In genomic region chr12:33111850-33112249, GRCh38 we compare ENCODE assay signal across 16 cellular contexts.
DNase-seq lines count a peak whose midpoint lies in the region; ATAC-seq, FAIRE-seq and TF ChIP-seq lines count a peak whose summit lies in the region.
"Had no signal": no experiment of that assay in that cellular context is flagged by ENCODE, and none has a peak within 500 bp of the region (broad histone marks: within the 10 kb centered on the region; RNA-seq: fewer than 3 reads in every experiment).

No MANE protein-coding gene starts in this region.

- H3K27me3 ChIP-seq in H7 (ENCODE audit: control insufficient read depth, insufficient read depth, low read length): no peaks in the 10 kb centered on the region
- no peaks in the 10 kb centered on the region for H3K27me3 ChIP-seq in H1 (replicated peaks in 1 of 4; ENCODE audit: control insufficient read depth in 3 of 4, extremely low read depth in 1 of 4, insufficient read depth in 3 of 4, low read length in 3 of 4)
- no peaks in the 10 kb centered on the region for H3K27me3 ChIP-seq in psoas muscle (ENCODE audit: insufficient read depth in 3 of 3, low read length in 2 of 3)
- H3K27me3 ChIP-seq: BLaER1 treated with 17β-estradiol and CSF1 and Interleukin-3, amounts not matched to agents 10 nM and 100 nM had no signal

- peaks cover 0 to 7% (median 4%) of the 10 kb centered on the region in 4 experiments; a peak in 5 of 7 replicates for H3K4me1 ChIP-seq in H1 (replicated peaks in 1 of 4; ENCODE audit: control insufficient read depth in 3 of 4, insufficient read depth in 4 of 4, low read length in 3 of 4)
- no peaks in the 10 kb centered on the region for H3K4me1 ChIP-seq in psoas muscle

- no peaks in the 10 kb centered on the region for H3K79me2 ChIP-seq in H1 (ENCODE audit: control insufficient read depth in 1 of 2, insufficient read depth in 2 of 2, low read length in 2 of 2)

- TF ChIP-seq POLR2A in H1 (IDR thresholded peaks at IDR 0.05; ENCODE audit: control extremely low read depth in 1 of 2, low read depth in 2 of 2, low read length in 2 of 2): no peak

- peak; percentile 93 for FAIRE-seq in H1 (lab: Jason Lieb, UNC)
- FAIRE-seq: G401.6, GM12891, GM19239 had no signal

- no peaks in the 10 kb centered on the region for H3K23me2 ChIP-seq in H1 (ENCODE audit: low read depth, low read length)

- H3K23ac ChIP-seq in H1 (ENCODE audit: insufficient read length): no peak overlapping the region

- H3K9ac ChIP-seq in H1 (replicated peaks in 1 of 4; ENCODE audit: extremely low read depth in 1 of 4, low read depth in 3 of 4, low read length in 3 of 4): no peak overlapping the region
- H3K9ac ChIP-seq: BLaER1 treated with 17β-estradiol and CSF1 and Interleukin-3, amounts not matched to agents 10 nM and 100 nM had no signal

- H2BK120ac ChIP-seq in H1 (replicated peaks; ENCODE audit: low read depth, low read length): no peak overlapping the region

- no peak overlapping the region for H2BK12ac ChIP-seq in H1 (ENCODE audit: low read depth, low read length)

- no peak for TF ChIP-seq RAD21 in H1 (IDR thresholded peaks at IDR 0.05 in 1 of 2, conservative IDR thresholded peaks at IDR 0.05 in 1 of 2; ENCODE audit: low read depth in 2 of 2, low read length in 2 of 2)

- TF ChIP-seq CTCF in H1 (IDR thresholded peaks at IDR 0.05; ENCODE audit: control extremely low read depth in 1 of 3, insufficient read depth in 1 of 3, low read depth in 1 of 3, low read length in 3 of 3): no peak
- TF ChIP-seq CTCF in psoas muscle (IDR thresholded peaks at IDR 0.05): no peak

- no peak overlapping the region for H3K4ac ChIP-seq in H1 (replicated peaks; ENCODE audit: insufficient read length, low read depth, low read length)

- no peak overlapping the region for H3K18ac ChIP-seq in H1 (ENCODE audit: extremely low read depth, low read length)

- no peak overlapping the region for H2BK20ac ChIP-seq in H1 (ENCODE audit: low read length)

- peak overlapping the region; percentile 17 to 37; a peak in 3 of 4 replicates for H3K4me2 ChIP-seq in H1 (ENCODE audit: insufficient read depth in 1 of 2, low read depth in 2 of 2, low read length in 2 of 2)
- H3K4me2 ChIP-seq: BLaER1 treated with 17β-estradiol and CSF1 and Interleukin-3, amounts not matched to agents 10 nM and 100 nM had no signal

- no peak overlapping the region for H3K27ac ChIP-seq in H1 (ENCODE audit: low read depth, low read length)
- H3K27ac ChIP-seq in psoas muscle: no peak overlapping the region
- H3K27ac ChIP-seq: BLaER1 treated with 17β-estradiol and CSF1 and Interleukin-3, amounts not matched to agents 10 nM and 100 nM had no signal

- no peak overlapping the region for H4K91ac ChIP-seq in H1 (replicated peaks; ENCODE audit: insufficient read length, low read length)

- TF ChIP-seq EP300 in H1 (IDR thresholded peaks at IDR 0.05; ENCODE audit: borderline replicate concordance in 1 of 2, low read depth in 2 of 2, low read length in 2 of 2): no peak

- no peak overlapping the region for H2BK15ac ChIP-seq in H1 (ENCODE audit: low read length)

- intact Hi-C loops in psoas muscle (cut with DNase I): no loop called here

- H3K36me3 ChIP-seq in H7 (replicated peaks; ENCODE audit: control insufficient read depth, insufficient read depth, low read length) (no peaks in the 10 kb centered on the region), H1 (ENCODE audit: control insufficient read depth in 2 of 4, insufficient read depth in 4 of 4, low read length in 3 of 4) (no peaks in the 10 kb centered on the region; a peak in 1 of 8 replicates), psoas muscle (ENCODE audit: insufficient read depth in 1 of 2, low read depth in 1 of 2) (no peaks in the 10 kb centered on the region)
- H3K36me3 ChIP-seq: BLaER1 treated with 17β-estradiol and CSF1 and Interleukin-3, amounts not matched to agents 10 nM and 100 nM; HAP-1 had no signal

- H2AK5ac ChIP-seq in H1 (ENCODE audit: low read depth, low read length): no peak overlapping the region

- no peaks in the 10 kb centered on the region for H4K20me1 ChIP-seq in H1 (replicated peaks in 1 of 2; ENCODE audit: control insufficient read depth in 1 of 2, insufficient read depth in 2 of 2, low read length in 2 of 2)
- H4K20me1 ChIP-seq: BLaER1 treated with 17β-estradiol and CSF1 and Interleukin-3, amounts not matched to agents 10 nM and 100 nM had no signal

- no peak overlapping the region for H2AFZ ChIP-seq in H1 (ENCODE audit: low read length)

- DNase-seq in H7 (peak; percentile 26), H1 (ENCODE audit: low read depth in 1 of 2, low spot score in 2 of 2) (no peak), iPS-NIHi11 (ENCODE audit: low spot score) (peak; percentile 22), retina (peak; percentile 11), psoas muscle (no peak), SIG-M5 (lab: John Stamatoyannopoulos, UW) (no peak), DMS 273 (lab: John Stamatoyannopoulos, UW; ENCODE audit: unreplicated experiment) (no peak)
- DNase-seq: ACHN; CD4-positive, CD25-positive, alpha-beta regulatory T cell; DMS79; KG1 had no signal

- H3K79me1 ChIP-seq in H1 (ENCODE audit: low read depth, low read length): no peaks in the 10 kb centered on the region

- H3K4me3 ChIP-seq in H7 (ENCODE audit: insufficient read depth, low read depth, low read length) (no peak overlapping the region), H1 (ENCODE audit: extremely low read depth in 1 of 4, insufficient read depth in 2 of 4, low read depth in 3 of 4, low read length in 4 of 4) (peak overlapping the region in 1 of 4 experiments; percentile 29; a peak in 1 of 8 replicates), psoas muscle (no peak overlapping the region)
- H3K4me3 ChIP-seq: BLaER1 treated with 17β-estradiol and CSF1 and Interleukin-3, amounts not matched to agents 10 nM and 100 nM; HAP-1 had no signal

- POLR2A ChIA-PET in H1 (lab: Charles Lee; ENCODE audit: partially characterized antibody): no interaction called here

- H4K8ac ChIP-seq in H1 (ENCODE audit: extremely low read depth, insufficient read depth, low read length): no peak overlapping the region

- H3K9me3 ChIP-seq in H1 (ENCODE audit: insufficient read depth in 2 of 2, low read depth in 1 of 2, low read length in 1 of 2) (peaks cover 13 to 18% of the 10 kb centered on the region in 2 experiments; a peak in 3 of 4 replicates), psoas muscle (no peaks in the 10 kb centered on the region)
- H3K9me3 ChIP-seq: HAP-1 had no signal

- 17% methylated on average over 6 of the region's 6 CpGs; no CpG with 5 or more reads in 1 of the 2 experiments for WGBS in H1 (ENCODE audit: extremely low coverage in 1 of 2, insufficient coverage in 1 of 2, insufficient read length in 1 of 2, insufficient replicate concordance in 2 of 2, low coverage in 1 of 2, low lambda C conversion rate in 2 of 2, missing lambda C conversion rate in 1 of 2), 2 experiments
- WGBS in psoas muscle, 3 donors: 36 to 42% (median 42%) methylated on average over 6 of the region's 6 CpGs

- CTCF ChIA-PET in H1 (lab: Charles Lee; ENCODE audit: partially characterized antibody): interaction anchor here (0.6 kb wide), 1 partner anchor 404 kb away, joined by 3 read pairs; no protein-coding TSS in a partner anchor

- H3K56ac ChIP-seq in H1 (replicated peaks; ENCODE audit: insufficient read length, low read depth, low read length): no peak overlapping the region

- H2BK5ac ChIP-seq in H1 (ENCODE audit: low read depth, low read length): no peak overlapping the region; the same call in 1 of the 2 replicates

- H4K5ac ChIP-seq in H1 (ENCODE audit: insufficient read length, low read depth, low read length): no peak overlapping the region

- no peak overlapping the region for H3K14ac ChIP-seq in H1 (ENCODE audit: insufficient read length)

- ATAC-seq in psoas muscle: no peak

TF ChIP-seq in H1, 55 proteins besides CTCF, POLR2A, EP300 and RAD21:
- TF ChIP-seq EZH2 (IDR thresholded peaks at IDR 0.05; ENCODE audit: low read depth, low read length, severe bottlenecking) (no peak), SRF (IDR thresholded peaks at IDR 0.05; ENCODE audit: low read depth, low read length) (no peak), CEBPB (IDR thresholded peaks at IDR 0.05; ENCODE audit: low read depth, low read length) (no peak), ZNF274 (IDR thresholded peaks at IDR 0.05; ENCODE audit: borderline replicate concordance, extremely low read depth, low read length) (no peak), ASH2L (IDR thresholded peaks at IDR 0.05; ENCODE audit: low read length) (no peak), MAX (IDR thresholded peaks at IDR 0.05) (no peak), CREB1 (IDR thresholded peaks at IDR 0.05) (no peak), CBX5 (IDR thresholded peaks at IDR 0.05; ENCODE audit: low read depth, low read length) (no peak), BACH1 (IDR thresholded peaks at IDR 0.05; ENCODE audit: low read length) (no peak), PHF8 (conservative IDR thresholded peaks at IDR 0.05; ENCODE audit: low read depth, low read length) (no peak), RXRA (IDR thresholded peaks at IDR 0.05; ENCODE audit: insufficient read depth, low read depth, low read length) (no peak), CTBP2 (IDR thresholded peaks at IDR 0.05; ENCODE audit: borderline replicate concordance, insufficient read depth, insufficient read length, low read length) (no peak)

Comparison
In these comparisons a context has a peak if more than half of its experiments do, and no peak if none do; other contexts are left out.
1. DNase-seq: peak in H7 (single experiment), iPS-NIHi11 (single experiment) and retina (single experiment); none in H1 (0 of 2), psoas muscle (0 of 2), SIG-M5 (single experiment) and DMS 273 (single experiment).